Comparison of ENCODE assay signal across 1 cellular context in the genomic region with DNA sequence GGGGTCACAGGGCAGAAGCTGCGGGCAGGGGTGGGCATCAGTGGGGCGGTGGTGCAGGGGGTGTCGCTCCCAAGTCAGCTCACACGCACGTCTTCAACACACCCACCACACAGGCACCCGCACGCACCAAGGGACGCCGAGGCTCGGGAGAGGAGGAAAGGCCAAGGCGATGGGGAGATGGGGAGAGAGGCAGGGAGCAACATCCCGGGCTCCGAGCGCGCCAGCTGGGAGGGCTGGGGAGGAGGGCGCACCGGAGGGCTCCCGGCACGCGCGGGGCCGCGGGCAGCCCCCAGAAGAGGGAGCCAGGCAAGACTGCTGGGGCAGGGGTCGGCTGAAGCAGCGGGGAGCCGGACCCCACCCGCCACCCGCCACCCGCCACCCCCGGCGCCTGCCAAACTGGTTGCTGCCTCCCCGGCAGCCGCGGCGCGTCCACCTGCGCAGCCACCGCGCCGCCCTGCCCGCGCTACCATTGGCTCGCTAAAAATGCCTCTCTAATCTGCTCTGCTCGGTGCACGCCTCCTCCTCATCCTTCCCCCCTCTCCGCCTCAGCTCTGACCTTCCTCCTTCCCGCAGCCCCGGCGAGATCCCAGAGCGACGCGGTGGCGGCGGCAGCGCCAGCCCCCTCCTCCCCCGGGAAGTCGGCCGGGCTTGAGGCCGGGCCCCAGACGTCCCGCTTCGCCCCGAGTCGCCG.
TF ChIP-seq lines count a peak whose summit lies in the region.

A gene with protein sequence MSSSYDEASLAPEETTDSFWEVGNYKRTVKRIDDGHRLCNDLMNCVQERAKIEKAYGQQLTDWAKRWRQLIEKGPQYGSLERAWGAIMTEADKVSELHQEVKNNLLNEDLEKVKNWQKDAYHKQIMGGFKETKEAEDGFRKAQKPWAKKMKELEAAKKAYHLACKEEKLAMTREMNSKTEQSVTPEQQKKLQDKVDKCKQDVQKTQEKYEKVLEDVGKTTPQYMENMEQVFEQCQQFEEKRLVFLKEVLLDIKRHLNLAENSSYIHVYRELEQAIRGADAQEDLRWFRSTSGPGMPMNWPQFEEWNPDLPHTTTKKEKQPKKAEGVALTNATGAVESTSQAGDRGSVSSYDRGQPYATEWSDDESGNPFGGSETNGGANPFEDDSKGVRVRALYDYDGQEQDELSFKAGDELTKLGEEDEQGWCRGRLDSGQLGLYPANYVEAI (plus strand): TSS at position 526 of the 691 bp plus-strand sequence. CDS start 60,230 bp downstream, outside the sequence.

TF ChIP-seq in HCT116, 20 proteins besides CTCF, POLR2A, EP300 and RAD21 (continued from another document):
- TF ChIP-seq, protein P1, sequence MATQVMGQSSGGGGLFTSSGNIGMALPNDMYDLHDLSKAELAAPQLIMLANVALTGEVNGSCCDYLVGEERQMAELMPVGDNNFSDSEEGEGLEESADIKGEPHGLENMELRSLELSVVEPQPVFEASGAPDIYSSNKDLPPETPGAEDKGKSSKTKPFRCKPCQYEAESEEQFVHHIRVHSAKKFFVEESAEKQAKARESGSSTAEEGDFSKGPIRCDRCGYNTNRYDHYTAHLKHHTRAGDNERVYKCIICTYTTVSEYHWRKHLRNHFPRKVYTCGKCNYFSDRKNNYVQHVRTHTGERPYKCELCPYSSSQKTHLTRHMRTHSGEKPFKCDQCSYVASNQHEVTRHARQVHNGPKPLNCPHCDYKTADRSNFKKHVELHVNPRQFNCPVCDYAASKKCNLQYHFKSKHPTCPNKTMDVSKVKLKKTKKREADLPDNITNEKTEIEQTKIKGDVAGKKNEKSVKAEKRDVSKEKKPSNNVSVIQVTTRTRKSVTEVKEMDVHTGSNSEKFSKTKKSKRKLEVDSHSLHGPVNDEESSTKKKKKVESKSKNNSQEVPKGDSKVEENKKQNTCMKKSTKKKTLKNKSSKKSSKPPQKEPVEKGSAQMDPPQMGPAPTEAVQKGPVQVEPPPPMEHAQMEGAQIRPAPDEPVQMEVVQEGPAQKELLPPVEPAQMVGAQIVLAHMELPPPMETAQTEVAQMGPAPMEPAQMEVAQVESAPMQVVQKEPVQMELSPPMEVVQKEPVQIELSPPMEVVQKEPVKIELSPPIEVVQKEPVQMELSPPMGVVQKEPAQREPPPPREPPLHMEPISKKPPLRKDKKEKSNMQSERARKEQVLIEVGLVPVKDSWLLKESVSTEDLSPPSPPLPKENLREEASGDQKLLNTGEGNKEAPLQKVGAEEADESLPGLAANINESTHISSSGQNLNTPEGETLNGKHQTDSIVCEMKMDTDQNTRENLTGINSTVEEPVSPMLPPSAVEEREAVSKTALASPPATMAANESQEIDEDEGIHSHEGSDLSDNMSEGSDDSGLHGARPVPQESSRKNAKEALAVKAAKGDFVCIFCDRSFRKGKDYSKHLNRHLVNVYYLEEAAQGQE (IDR thresholded peaks at IDR 0.05; ENCODE audit: low read depth), result no peak
- TF ChIP-seq SIN3A (IDR thresholded peaks at IDR 0.05; ENCODE audit: low read depth) (no peak), POLR2AphosphoS5 (IDR thresholded peaks at IDR 0.05; ENCODE audit: low read depth, low read length) (no peak), JUND (IDR thresholded peaks at IDR 0.05) (no peak), EGR1 (IDR thresholded peaks at IDR 0.05; ENCODE audit: low read depth) (no peak), EZH2 (IDR thresholded peaks at IDR 0.05) (no peak), SRF (IDR thresholded peaks at IDR 0.05; ENCODE audit: low read depth) (no peak), ZFX (IDR thresholded peaks at IDR 0.05) (no peak)
- TF ChIP-seq, protein P2, sequence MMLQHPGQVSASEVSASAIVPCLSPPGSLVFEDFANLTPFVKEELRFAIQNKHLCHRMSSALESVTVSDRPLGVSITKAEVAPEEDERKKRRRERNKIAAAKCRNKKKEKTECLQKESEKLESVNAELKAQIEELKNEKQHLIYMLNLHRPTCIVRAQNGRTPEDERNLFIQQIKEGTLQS (IDR thresholded peaks at IDR 0.05), result no peak
- TF ChIP-seq, protein P3, sequence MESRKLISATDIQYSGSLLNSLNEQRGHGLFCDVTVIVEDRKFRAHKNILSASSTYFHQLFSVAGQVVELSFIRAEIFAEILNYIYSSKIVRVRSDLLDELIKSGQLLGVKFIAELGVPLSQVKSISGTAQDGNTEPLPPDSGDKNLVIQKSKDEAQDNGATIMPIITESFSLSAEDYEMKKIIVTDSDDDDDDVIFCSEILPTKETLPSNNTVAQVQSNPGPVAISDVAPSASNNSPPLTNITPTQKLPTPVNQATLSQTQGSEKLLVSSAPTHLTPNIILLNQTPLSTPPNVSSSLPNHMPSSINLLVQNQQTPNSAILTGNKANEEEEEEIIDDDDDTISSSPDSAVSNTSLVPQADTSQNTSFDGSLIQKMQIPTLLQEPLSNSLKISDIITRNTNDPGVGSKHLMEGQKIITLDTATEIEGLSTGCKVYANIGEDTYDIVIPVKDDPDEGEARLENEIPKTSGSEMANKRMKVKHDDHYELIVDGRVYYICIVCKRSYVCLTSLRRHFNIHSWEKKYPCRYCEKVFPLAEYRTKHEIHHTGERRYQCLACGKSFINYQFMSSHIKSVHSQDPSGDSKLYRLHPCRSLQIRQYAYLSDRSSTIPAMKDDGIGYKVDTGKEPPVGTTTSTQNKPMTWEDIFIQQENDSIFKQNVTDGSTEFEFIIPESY (IDR thresholded peaks at IDR 0.05; ENCODE audit: extremely low read depth, insufficient replicate concordance, low read length), result no peak
